ENCODE assay signal across 33 cellular contexts in genomic region chr12:48880647-48881046, GRCh38.
"Had no signal": no experiment of that assay in that cellular context is flagged by ENCODE, and none has a peak within 500 bp of the region (broad histone marks: within the 10 kb centered on the region; RNA-seq: fewer than 3 reads in every experiment).

No MANE protein-coding gene starts in this region.

- H3K27me3 ChIP-seq: adrenal gland, breast epithelium, cardiac muscle cell, colonic mucosa had no signal

- H3K27ac ChIP-seq: adrenal gland, breast epithelium, cardiac muscle cell, colonic mucosa, epithelial cell of prostate had no signal

- ATAC-seq: activated CD4-positive, alpha-beta T cell treated with anti-CD3 and anti-CD28 coated beads for 36 hours; activated CD8-positive, alpha-beta memory T cell treated with anti-CD3 and anti-CD28 coated beads, Interleukin-2, amount 10 ng/mL, durations not matched to agents 7 days and 5 days; activated CD8-positive, alpha-beta T cell treated with anti-CD3 and anti-CD28 coated beads, Interleukin-2, amount 10 ng/mL, durations not matched to agents 7 days and 5 days; activated naive CD8-positive, alpha-beta T cell treated with anti-CD3 and anti-CD28 coated beads, Interleukin-2, amount 50 U/mL, for 24 hours had no signal

- H3K4me3 ChIP-seq: adrenal gland, breast epithelium, cardiac muscle cell, colonic mucosa had no signal

- H3K9me3 Mint-ChIP-seq: activated CD4-positive, alpha-beta memory T cell treated with anti-CD3 and anti-CD28 coated beads for 36 hours; activated CD4-positive, alpha-beta T cell treated with anti-CD3 and anti-CD28 coated beads, Interleukin-2, amount 10 ng/mL, durations not matched to agents 24 days and 14 days; activated naive CD4-positive, alpha-beta T cell treated with anti-CD3 and anti-CD28 coated beads for 36 hours; activated naive CD4-positive, alpha-beta T cell treated with anti-CD3 and anti-CD28 coated beads, Interleukin-2, amount 50 U/mL, for 24 hours; activated naive CD8-positive, alpha-beta T cell treated with anti-CD3 and anti-CD28 coated beads for 36 hours; activated naive CD8-positive, alpha-beta T cell treated with anti-CD3 and anti-CD28 coated beads, Interleukin-2, amount 50 U/mL, for 24 hours; activated T-helper 1 cell treated with anti-CD3 and anti-CD28 coated beads, Interleukin-12 subunit alpha, Interleukin-12 subunit beta, Interleukin-2, Interleukin-4 antibody, amounts not matched to agents 30 ng/mL and 10 ng/mL and 1 ng/mL, durations not matched to agents 14 hours and 24 hours and 36 hours; activated T-helper 2 cell treated with anti-CD3 and anti-CD28 coated beads, Interferon-gamma antibody, Interleukin-2, Interleukin-4, amounts not matched to agents 10 μg/mL and 5 μg/mL and 100 μg/mL, durations not matched to agents 14 hours and 24 hours and 36 hours had no signal

- FAIRE-seq: endometrium, endothelial cell of umbilical vein, frontal cortex had no signal

- H3K4me1 Mint-ChIP-seq: activated naive CD4-positive, alpha-beta T cell treated with anti-CD3 and anti-CD28 coated beads, Interleukin-2, amount 50 U/mL, for 24 hours had no signal

- H3K4me1 ChIP-seq: adrenal gland, breast epithelium, colonic mucosa had no signal

- H3K27ac Mint-ChIP-seq: activated CD4-positive, alpha-beta memory T cell treated with anti-CD3 and anti-CD28 coated beads for 36 hours; activated CD4-positive, alpha-beta T cell treated with anti-CD3 and anti-CD28 coated beads for 36 hours; activated CD4-positive, alpha-beta T cell treated with anti-CD3 and anti-CD28 coated beads, Interleukin-2, amount 10 ng/mL, durations not matched to agents 24 days and 14 days; activated CD8-positive, alpha-beta memory T cell treated with anti-CD3 and anti-CD28 coated beads, Interleukin-2, amount 10 ng/mL, durations not matched to agents 7 days and 5 days; activated CD8-positive, alpha-beta T cell treated with anti-CD3 and anti-CD28 coated beads, Interleukin-2, amount 10 ng/mL, durations not matched to agents 7 days and 5 days; activated naive CD4-positive, alpha-beta T cell treated with anti-CD3 and anti-CD28 coated beads for 36 hours; activated naive CD4-positive, alpha-beta T cell treated with anti-CD3 and anti-CD28 coated beads, Interleukin-2, amount 50 U/mL, for 24 hours; activated naive CD8-positive, alpha-beta T cell treated with anti-CD3 and anti-CD28 coated beads for 36 hours; activated naive CD8-positive, alpha-beta T cell treated with anti-CD3 and anti-CD28 coated beads, Interleukin-2, amount 50 U/mL, for 24 hours; activated T-helper 1 cell treated with anti-CD3 and anti-CD28 coated beads, Interleukin-12 subunit alpha, Interleukin-12 subunit beta, Interleukin-2, Interleukin-4 antibody, amounts not matched to agents 30 ng/mL and 10 ng/mL and 1 ng/mL, durations not matched to agents 14 hours and 24 hours and 36 hours; activated T-helper 2 cell treated with anti-CD3 and anti-CD28 coated beads, Interferon-gamma antibody, Interleukin-2, Interleukin-4, amounts not matched to agents 10 μg/mL and 5 μg/mL and 100 μg/mL, durations not matched to agents 14 hours and 24 hours and 36 hours had no signal

- DNase-seq: activated CD4-positive, alpha-beta memory T cell treated with anti-CD3 and anti-CD28 coated beads for 36 hours; activated CD4-positive, alpha-beta T cell treated with anti-CD3 and anti-CD28 coated beads for 36 hours; activated CD4-positive, alpha-beta T cell treated with anti-CD3 and anti-CD28 coated beads, Interleukin-2, amount 10 ng/mL, durations not matched to agents 24 days and 14 days; activated CD4-positive, CD25-positive, alpha-beta regulatory T cell; activated CD4-positive, CD25-positive, alpha-beta regulatory T cell treated with anti-CD3 and anti-CD28 coated beads, Interleukin-2, amount 50 U/mL, for 72 hours; activated CD8-positive, alpha-beta memory T cell treated with anti-CD3 and anti-CD28 coated beads, Interleukin-2, amount 10 ng/mL, durations not matched to agents 7 days and 5 days; activated CD8-positive, alpha-beta memory T cell treated with anti-CD3 and anti-CD28 coated beads, Interleukin-2, amount 50 U/mL, for 4 hours; activated CD8-positive, alpha-beta T cell treated with anti-CD3 and anti-CD28 coated beads, Interleukin-2, amount 10 ng/mL, durations not matched to agents 7 days and 5 days; activated effector memory CD4-positive, alpha-beta T cell treated with anti-CD3 and anti-CD28 coated beads, Interleukin-2, amount 50 U/mL, for 16 hours; activated naive CD4-positive, alpha-beta T cell treated with anti-CD3 and anti-CD28 coated beads for 36 hours; activated naive CD8-positive, alpha-beta T cell treated with anti-CD3 and anti-CD28 coated beads for 36 hours; activated naive CD8-positive, alpha-beta T cell treated with anti-CD3 and anti-CD28 coated beads, Interleukin-2, amount 50 U/mL, for 24 hours; activated T-cell treated with anti-CD3 and anti-CD28 coated beads, Interleukin-2, amount 50 U/mL, for 1 hour; activated T-cell treated with anti-CD3 and anti-CD28 coated beads, Interleukin-2, amount 50 U/mL, for 48 hours; adrenal gland; amygdala; aorta; central memory CD4-positive, alpha-beta T cell; cerebellar nuclear complex; colonic mucosa; effector CD8-positive, alpha-beta T cell; foreskin fibroblast; T-helper 2 cell had no signal

- H3K4me3 Mint-ChIP-seq: activated CD4-positive, alpha-beta memory T cell treated with anti-CD3 and anti-CD28 coated beads for 36 hours; activated CD4-positive, alpha-beta T cell treated with anti-CD3 and anti-CD28 coated beads for 36 hours; activated CD4-positive, alpha-beta T cell treated with anti-CD3 and anti-CD28 coated beads, Interleukin-2, amount 10 ng/mL, durations not matched to agents 24 days and 14 days; activated CD8-positive, alpha-beta memory T cell treated with anti-CD3 and anti-CD28 coated beads, Interleukin-2, amount 10 ng/mL, durations not matched to agents 7 days and 5 days; activated CD8-positive, alpha-beta T cell treated with anti-CD3 and anti-CD28 coated beads, Interleukin-2, amount 10 ng/mL, durations not matched to agents 7 days and 5 days; activated naive CD4-positive, alpha-beta T cell treated with anti-CD3 and anti-CD28 coated beads for 36 hours; activated naive CD4-positive, alpha-beta T cell treated with anti-CD3 and anti-CD28 coated beads, Interleukin-2, amount 50 U/mL, for 24 hours; activated naive CD8-positive, alpha-beta T cell treated with anti-CD3 and anti-CD28 coated beads for 36 hours; activated naive CD8-positive, alpha-beta T cell treated with anti-CD3 and anti-CD28 coated beads, Interleukin-2, amount 50 U/mL, for 24 hours; activated T-helper 1 cell treated with anti-CD3 and anti-CD28 coated beads, Interleukin-12 subunit alpha, Interleukin-12 subunit beta, Interleukin-2, Interleukin-4 antibody, amounts not matched to agents 30 ng/mL and 10 ng/mL and 1 ng/mL, durations not matched to agents 14 hours and 24 hours and 36 hours had no signal

- H3K36me3 Mint-ChIP-seq: activated CD4-positive, alpha-beta memory T cell treated with anti-CD3 and anti-CD28 coated beads for 36 hours; activated CD8-positive, alpha-beta memory T cell treated with anti-CD3 and anti-CD28 coated beads, Interleukin-2, amount 10 ng/mL, durations not matched to agents 7 days and 5 days; activated naive CD4-positive, alpha-beta T cell treated with anti-CD3 and anti-CD28 coated beads, Interleukin-2, amount 50 U/mL, for 24 hours; activated naive CD8-positive, alpha-beta T cell treated with anti-CD3 and anti-CD28 coated beads for 36 hours; brain had no signal

- H3K9me3 ChIP-seq: adrenal gland, breast epithelium, colonic mucosa had no signal

- H3K36me3 ChIP-seq: adrenal gland, breast epithelium, cardiac muscle cell, colonic mucosa had no signal
